10 cellular contexts compared by ENCODE assay signal in genomic region chr5:108521011-108521700, GRCh38.
DNase-seq lines count a peak whose midpoint lies in the region; ATAC-seq and TF ChIP-seq lines count a peak whose summit lies in the region.
"Had no signal": no experiment of that assay in that cellular context is flagged by ENCODE, and none has a peak within 500 bp of the region (broad histone marks: within the 10 kb centered on the region; RNA-seq: fewer than 3 reads in every experiment).

No MANE protein-coding gene starts in this region.

- no peak for TF ChIP-seq CTCF in mucosa of descending colon (IDR thresholded peaks at IDR 0.05)

- in situ Hi-C loops in GM23248 (cut with MboI), result no loop called here

- no peak overlapping the region for H3K27ac Mint-ChIP-seq in activated T-cell treated with anti-CD3 and anti-CD28 coated beads, Interleukin-2, amount 50 U/mL, for 72 hours
- H3K27ac Mint-ChIP-seq: activated naive CD4-positive, alpha-beta T cell treated with anti-CD3 and anti-CD28 coated beads, Interleukin-2, amount 50 U/mL, for 24 hours had no signal

- H3K27me3 Mint-ChIP-seq in activated T-cell treated with anti-CD3 and anti-CD28 coated beads, Interleukin-2, amount 50 U/mL, for 72 hours (ENCODE audit: low read depth), result peaks cover 13% of the 10 kb centered on the region

- no peak overlapping the region for H2AFZ ChIP-seq in GM23248

- H3K9me3 ChIP-seq in mucosa of descending colon (peaks cover 4% of the 10 kb centered on the region), GM23248 (ENCODE audit: low read depth) (no peaks in the 10 kb centered on the region)

- no peaks in the 10 kb centered on the region for H3K4me1 Mint-ChIP-seq in activated T-cell treated with anti-CD3 and anti-CD28 coated beads, Interleukin-2, amount 50 U/mL, for 72 hours (ENCODE audit: low read depth)
- H3K4me1 Mint-ChIP-seq: activated naive CD4-positive, alpha-beta T cell treated with anti-CD3 and anti-CD28 coated beads, Interleukin-2, amount 50 U/mL, for 24 hours had no signal

- H3K9me2 ChIP-seq in GM23248 (ENCODE audit: insufficient read depth), result no peaks in the 10 kb centered on the region

- H3F3A ChIP-seq in GM23248 (ENCODE audit: insufficient read depth), result no peaks in the 10 kb centered on the region

- no peaks in the 10 kb centered on the region for H3K36me3 Mint-ChIP-seq in activated T-cell treated with anti-CD3 and anti-CD28 coated beads, Interleukin-2, amount 50 U/mL, for 72 hours (ENCODE audit: insufficient read depth in 2 of 2)
- H3K36me3 Mint-ChIP-seq: activated naive CD4-positive, alpha-beta T cell treated with anti-CD3 and anti-CD28 coated beads, Interleukin-2, amount 50 U/mL, for 24 hours had no signal

- H3K27ac ChIP-seq in GM23248, result no peak overlapping the region

- H3K4me3 Mint-ChIP-seq in activated T-cell treated with anti-CD3 and anti-CD28 coated beads, Interleukin-2, amount 50 U/mL, for 72 hours, result no peak overlapping the region
- H3K4me3 Mint-ChIP-seq: activated naive CD4-positive, alpha-beta T cell treated with anti-CD3 and anti-CD28 coated beads, Interleukin-2, amount 50 U/mL, for 24 hours had no signal

- H3K4me2 ChIP-seq in GM23248 (ENCODE audit: unreplicated experiment), result no peak overlapping the region

- no peaks in the 10 kb centered on the region for H4K20me1 ChIP-seq in GM23248 (ENCODE audit: insufficient read depth)

- H3K9ac ChIP-seq in GM23248, result no peak overlapping the region

- no peaks in the 10 kb centered on the region for H3K4me1 ChIP-seq in mucosa of descending colon (ENCODE audit: low read depth)
- no peaks in the 10 kb centered on the region for H3K4me1 ChIP-seq in GM23248 (ENCODE audit: insufficient read depth)

- H3K36me3 ChIP-seq in mucosa of descending colon (ENCODE audit: low read depth) (no peaks in the 10 kb centered on the region), GM23248 (ENCODE audit: low read depth) (no peaks in the 10 kb centered on the region)

- DNase-seq in mucosa of descending colon (peak in 1 of 3 donors; percentile 7), HuH-7.5 (ENCODE audit: low spot score) (no peak), GM23248 (no peak), Ammon's horn (ENCODE audit: low spot score) (no peak)
- DNase-seq in activated T-cell treated with anti-CD3 and anti-CD28 coated beads, Interleukin-2, amount 50 U/mL, for 72 hours, result no peak
- DNase-seq: KG1 had no signal

- no peaks in the 10 kb centered on the region for H3K79me2 ChIP-seq in GM23248 (ENCODE audit: insufficient read depth)

- H3K4me3 ChIP-seq in mucosa of descending colon, result no peak overlapping the region
- H3K4me3 ChIP-seq in GM23248, result no peak overlapping the region

- peaks cover 0 to under 1% of the 10 kb centered on the region in 2 donors for H3K9me3 Mint-ChIP-seq in activated T-cell treated with anti-CD3 and anti-CD28 coated beads, Interleukin-2, amount 50 U/mL, for 72 hours

- 32 to 38% methylated on average over 7 of the region's 7 CpGs for WGBS in GM23248 (ENCODE audit: low coverage in 1 of 2, low lambda C conversion rate in 2 of 2, missing lambda C conversion rate in 2 of 2), 2 experiments

- 0 out of 2 replicates have a peak, but pooled peaks cover 1% of the 10 kb centered on the region for H3K27me3 ChIP-seq in GM23248 (replicated peaks; ENCODE audit: insufficient read depth)

- ATAC-seq in GM18909 (IDR thresholded peaks at IDR 0.05; ENCODE audit: poor library complexity, unreplicated experiment) (peak; percentile 91), HG02610 (IDR thresholded peaks at IDR 0.05; ENCODE audit: unreplicated experiment) (peak; percentile 89), HG03469 (IDR thresholded peaks at IDR 0.05; ENCODE audit: unreplicated experiment) (peak; percentile 86), mucosa of descending colon (peak; percentile 45)
- ATAC-seq in activated T-cell treated with anti-CD3 and anti-CD28 coated beads, Interleukin-2, amount 50 U/mL, for 72 hours (replicated peaks in 1 of 2), result no peak

- intact Hi-C loops in mucosa of descending colon (cut with DNase I, micrococcal nuclease), result no loop called here

Comparison
In these comparisons a context has a peak if more than half of its experiments do, and no peak if none do; other contexts are left out.
1. ATAC-seq: peak in GM18909 (single experiment), HG02610 (single experiment), HG03469 (single experiment) and mucosa of descending colon (single experiment); none in activated T-cell treated with anti-CD3 and anti-CD28 coated beads, Interleukin-2, amount 50 U/mL, for 72 hours (0 of 2).